17 cellular contexts compared by ENCODE assay signal in the genomic region with DNA sequence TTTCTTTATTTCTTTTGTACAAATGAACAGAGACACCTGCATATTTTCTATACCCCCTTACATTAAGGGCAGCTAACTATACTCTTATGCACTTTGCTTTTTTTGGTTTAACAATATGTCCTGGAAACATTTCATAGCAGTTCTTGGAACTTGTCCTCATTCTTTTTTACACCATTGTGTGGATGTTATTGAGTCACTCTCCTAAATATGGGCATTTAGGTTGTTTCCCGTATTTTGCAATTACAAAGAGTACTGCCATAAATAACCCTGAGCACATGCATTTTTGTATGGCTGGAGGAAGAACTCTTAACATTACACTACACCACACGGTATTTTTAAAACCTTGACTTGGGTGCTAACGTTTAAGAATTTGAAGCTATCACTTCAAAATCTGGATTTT. TPM values are rescaled to one million over a fixed set of nuclear protein-coding genes. Genes with fewer than 3 reads are reported as not detected.
A peak's percentile ranks its signal among the peaks of the same experiment; 100 is the strongest.
DNase-seq lines count a peak whose midpoint lies in the region; ATAC-seq and TF ChIP-seq lines count a peak whose summit lies in the region.
"Had no signal": no experiment of that assay in that cellular context is flagged by ENCODE, and none has a peak within 500 bp of the region (broad histone marks: within the 10 kb centered on the region; RNA-seq: fewer than 3 reads in every experiment).

No MANE protein-coding gene starts in this region.

- no peaks in the 10 kb centered on the region for H3K79me1 ChIP-seq in mesenchymal stem cell (replicated peaks; ENCODE audit: low read length, poor library complexity, severe bottlenecking)

- no peaks in the 10 kb centered on the region for H3K9me3 Mint-ChIP-seq in activated CD4-positive, alpha-beta T cell treated with anti-CD3 and anti-CD28 coated beads, Interleukin-2, amount 10 ng/mL, durations not matched to agents 24 days and 14 days
- H3K9me3 Mint-ChIP-seq in effector memory CD8-positive, alpha-beta T cell: no peaks in the 10 kb centered on the region
- H3K9me3 Mint-ChIP-seq: T-cell had no signal

- H3K27ac ChIP-seq in mesenchymal stem cell (ENCODE audit: low read length, poor library complexity, severe bottlenecking): no peak overlapping the region
- H3K27ac ChIP-seq in aorta (ENCODE audit: low read depth in 1 of 2, low read length in 2 of 2): no peak overlapping the region
- H3K27ac ChIP-seq: gastroesophageal sphincter, parathyroid adenoma, PC-9, testis had no signal

- H3K4me1 ChIP-seq in mesenchymal stem cell (ENCODE audit: control insufficient read depth, insufficient read depth, low read depth, low read length): no peaks in the 10 kb centered on the region
- H3K4me1 ChIP-seq in aorta (ENCODE audit: control insufficient read depth in 1 of 2, insufficient read depth in 2 of 2, low read length in 2 of 2): no peaks in the 10 kb centered on the region
- H3K4me1 ChIP-seq: gastroesophageal sphincter, testis had no signal

- peak overlapping the region; percentile 51 for H3K27ac Mint-ChIP-seq in activated CD4-positive, alpha-beta T cell treated with anti-CD3 and anti-CD28 coated beads, Interleukin-2, amount 10 ng/mL, durations not matched to agents 24 days and 14 days
- no peak overlapping the region for H3K27ac Mint-ChIP-seq in effector memory CD8-positive, alpha-beta T cell
- H3K27ac Mint-ChIP-seq: T-cell had no signal

- H2AFZ ChIP-seq in mesenchymal stem cell (ENCODE audit: low read depth, low read length): no peak overlapping the region
- H2AFZ ChIP-seq: parathyroid adenoma, PC-9 had no signal

- H3K36me3 ChIP-seq in mesenchymal stem cell (ENCODE audit: control insufficient read depth in 1 of 2, insufficient read depth in 2 of 2, low read depth in 1 of 2, low read length in 2 of 2) (no peaks in the 10 kb centered on the region), aorta (ENCODE audit: control insufficient read depth in 1 of 2, insufficient read depth in 2 of 2, low read length in 1 of 2) (no peaks in the 10 kb centered on the region)
- H3K36me3 ChIP-seq: gastroesophageal sphincter had no signal

- H3K4me1 Mint-ChIP-seq in activated CD4-positive, alpha-beta T cell treated with anti-CD3 and anti-CD28 coated beads, Interleukin-2, amount 10 ng/mL, durations not matched to agents 24 days and 14 days: peaks cover 5% of the 10 kb centered on the region
- H3K4me1 Mint-ChIP-seq in effector memory CD8-positive, alpha-beta T cell (ENCODE audit: low read depth in 2 of 2): peaks cover 3% of the 10 kb centered on the region in 2 donors
- H3K4me1 Mint-ChIP-seq: T-cell had no signal

- H2BK120ac ChIP-seq in mesenchymal stem cell (ENCODE audit: low read depth, low read length): no peak overlapping the region

- H3K4me3 ChIP-seq in astrocyte of the spinal cord (ENCODE audit: low read depth, low read length) (no peak overlapping the region), mesenchymal stem cell (ENCODE audit: insufficient read depth in 1 of 2, low read depth in 1 of 2, low read length in 2 of 2) (no peak overlapping the region), aorta (ENCODE audit: low read length in 2 of 2) (no peak overlapping the region)
- H3K4me3 ChIP-seq: gastroesophageal sphincter, PC-9, testis had no signal

- no peak overlapping the region for H3K9ac ChIP-seq in mesenchymal stem cell (ENCODE audit: low read length)
- H3K9ac ChIP-seq: parathyroid adenoma had no signal

- no peak overlapping the region for H2BK12ac ChIP-seq in mesenchymal stem cell (ENCODE audit: low read length in 2 of 2)

- no peak overlapping the region for H3K18ac ChIP-seq in mesenchymal stem cell (ENCODE audit: low read depth in 1 of 2, low read length in 2 of 2)

- TF ChIP-seq CTCF in astrocyte of the spinal cord (IDR thresholded peaks at IDR 0.05; ENCODE audit: low read depth, low read length): no peak

- H3K14ac ChIP-seq in mesenchymal stem cell (ENCODE audit: low read length in 2 of 2): no peak overlapping the region

- no peak overlapping the region for H3K23ac ChIP-seq in mesenchymal stem cell (ENCODE audit: low read length in 2 of 2)

- H4K91ac ChIP-seq in mesenchymal stem cell (ENCODE audit: low read length): no peak overlapping the region

- DNase-seq in activated CD4-positive, alpha-beta T cell treated with anti-CD3 and anti-CD28 coated beads, Interleukin-2, amount 10 ng/mL, durations not matched to agents 24 days and 14 days: no peak
- no peak for DNase-seq in activated CD4-positive, alpha-beta T cell treated with anti-CD3 and anti-CD28 coated beads, Interleukin-2, amount 50 U/mL, for 4 hours
- DNase-seq in MV-4-11 (lab: John Stamatoyannopoulos, UW) (peak; percentile 94), astrocyte of the spinal cord (ENCODE audit: low read depth, low spot score) (peak; percentile 56), mesenchymal stem cell (peak; percentile 72), aorta (no peak)
- no peak for DNase-seq in effector memory CD8-positive, alpha-beta T cell
- DNase-seq: activated CD4-positive, alpha-beta T cell treated with anti-CD3 and anti-CD28 coated beads for 1 hour; NCI-H2227 treated with DMSO at 0.1 percent for 48 hours; PC-9; stimulated activated CD4-positive, alpha-beta T cell treated with anti-CD3 and anti-CD28 coated beads, Interleukin-12 subunit alpha, Interleukin-12 subunit beta, amount 100 ng/mL, for 4 hours; T-cell; testis had no signal

- H2AK5ac ChIP-seq in mesenchymal stem cell (ENCODE audit: low read length, severe bottlenecking): no peak overlapping the region

- peaks cover 15% of the 10 kb centered on the region for H3K27me3 Mint-ChIP-seq in activated CD4-positive, alpha-beta T cell treated with anti-CD3 and anti-CD28 coated beads, Interleukin-2, amount 10 ng/mL, durations not matched to agents 24 days and 14 days
- H3K27me3 Mint-ChIP-seq in effector memory CD8-positive, alpha-beta T cell: peaks cover 23 to 58% of the 10 kb centered on the region in 2 donors

- no peak overlapping the region for H2BK15ac ChIP-seq in mesenchymal stem cell (ENCODE audit: low read depth, poor library complexity, severe bottlenecking)

- no peak overlapping the region for H3K4ac ChIP-seq in mesenchymal stem cell (ENCODE audit: low read depth in 1 of 2, low read length in 2 of 2)

- intact Hi-C loops in activated CD4-positive, alpha-beta T cell treated with anti-CD3 and anti-CD28 coated beads, Interleukin-2, amount 10 ng/mL, durations not matched to agents 24 days and 14 days (cut with micrococcal nuclease): no loop called here
- intact Hi-C loops in aorta (cut with DNase I): no loop called here

- no peaks in the 10 kb centered on the region for H3K9me3 ChIP-seq in mesenchymal stem cell (ENCODE audit: control insufficient read depth, low read length)
- no peaks in the 10 kb centered on the region for H3K9me3 ChIP-seq in aorta (ENCODE audit: control insufficient read depth, low read length)
- H3K9me3 ChIP-seq: gastroesophageal sphincter, testis had no signal

- H3K27me3 ChIP-seq in mesenchymal stem cell (ENCODE audit: control insufficient read depth in 1 of 2, insufficient read depth in 1 of 2, low read length in 2 of 2): peaks cover 4 to 5% of the 10 kb centered on the region in 2 experiments
- no peaks in the 10 kb centered on the region for H3K27me3 ChIP-seq in aorta (ENCODE audit: control insufficient read depth in 1 of 2, insufficient read depth in 2 of 2, low read length in 1 of 2)
- H3K27me3 ChIP-seq: testis had no signal

- H4K8ac ChIP-seq in mesenchymal stem cell (ENCODE audit: low read length): no peak overlapping the region

- no peak for ATAC-seq in effector memory CD8-positive, alpha-beta T cell (replicated peaks)
- ATAC-seq in aorta (ENCODE audit: low FRiP score) (no peak), HG03571 (IDR thresholded peaks at IDR 0.05; ENCODE audit: unreplicated experiment) (no peak)
- ATAC-seq: gastroesophageal sphincter, HCT116, T-cell had no signal

- no peak overlapping the region for H2BK5ac ChIP-seq in mesenchymal stem cell (ENCODE audit: low read depth, low read length, poor library complexity, severe bottlenecking)

- H3K4me2 ChIP-seq in mesenchymal stem cell (ENCODE audit: low read length, poor library complexity, severe bottlenecking): no peak overlapping the region
- H3K4me2 ChIP-seq: PC-9 had no signal

- peak overlapping the region; percentile 11 for H3K4me3 Mint-ChIP-seq in activated CD4-positive, alpha-beta T cell treated with anti-CD3 and anti-CD28 coated beads, Interleukin-2, amount 10 ng/mL, durations not matched to agents 24 days and 14 days
- H3K4me3 Mint-ChIP-seq in effector memory CD8-positive, alpha-beta T cell: no peak overlapping the region
- H3K4me3 Mint-ChIP-seq: T-cell had no signal

- 71% methylated on average over 3 of the region's 3 CpGs for WGBS in mesenchymal stem cell
- WGBS in aorta, 2 donors: 13 to 23% methylated on average over 3 of the region's 3 CpGs

- H3K36me3 Mint-ChIP-seq in activated CD4-positive, alpha-beta T cell treated with anti-CD3 and anti-CD28 coated beads, Interleukin-2, amount 10 ng/mL, durations not matched to agents 24 days and 14 days (ENCODE audit: low read depth): no peaks in the 10 kb centered on the region
- H3K36me3 Mint-ChIP-seq in effector memory CD8-positive, alpha-beta T cell (ENCODE audit: insufficient read depth): peaks cover 2% of the 10 kb centered on the region
- H3K36me3 Mint-ChIP-seq: T-cell had no signal

- in situ Hi-C loops in astrocyte of the spinal cord (cut with HindIII; ENCODE audit: low sequenced_read_pairs): no loop called here

RNA-seq across cellular contexts. Expression of a gene that starts 9.6 kb away (rescaled TPM):
- not detected in 2 replicates for total RNA-seq in activated CD4-positive, alpha-beta T cell treated with anti-CD3 and anti-CD28 coated beads, Interleukin-2, amount 10 ng/mL, durations not matched to agents 24 days and 14 days
- polyA plus RNA-seq in mesenchymal stem cell (2013, experiment 1 of 2): 0.01 TPM
- polyA plus RNA-seq in mesenchymal stem cell (2013, experiment 2 of 2): not detected
- not detected for total RNA-seq in aorta
- not detected for polyA plus RNA-seq in aorta
- total RNA-seq: testis had no signal

RNA-seq across cellular contexts. Expression of a gene that starts 31.8 kb away (rescaled TPM):
- 14.8 and 16.9 TPM in 2 replicates for total RNA-seq in activated CD4-positive, alpha-beta T cell treated with anti-CD3 and anti-CD28 coated beads, Interleukin-2, amount 10 ng/mL, durations not matched to agents 24 days and 14 days
- polyA plus RNA-seq in mesenchymal stem cell (2013, experiment 1 of 2): 28.8 TPM
- polyA plus RNA-seq in mesenchymal stem cell (2013, experiment 2 of 2): 29.4 TPM
- total RNA-seq in aorta: 10 to 100 TPM; 15.9 to 22.2 TPM
- 10 to 100 TPM in 1 of 2 donors, 1 to 10 TPM in 1; 8.0 to 12.5 TPM for polyA plus RNA-seq in aorta

Comparison
In these comparisons a context has a peak if more than half of its experiments do, and no peak if none do; other contexts are left out.
1. DNase-seq: peak in MV-4-11 (single experiment), astrocyte of the spinal cord (single experiment) and mesenchymal stem cell (single experiment); none in activated CD4-positive, alpha-beta T cell treated with anti-CD3 and anti-CD28 coated beads, Interleukin-2, amount 10 ng/mL, durations not matched to agents 24 days and 14 days (single experiment), activated CD4-positive, alpha-beta T cell treated with anti-CD3 and anti-CD28 coated beads, Interleukin-2, amount 50 U/mL, for 4 hours (0 of 2), effector memory CD8-positive, alpha-beta T cell (0 of 3) and aorta (0 of 2).